18 cellular contexts compared by ENCODE assay signal in genomic region chr14:70108419-70108818, GRCh38.
"Had no signal": no experiment of that assay in that cellular context is flagged by ENCODE, and none has a peak within 500 bp of the region (broad histone marks: within the 10 kb centered on the region; RNA-seq: fewer than 3 reads in every experiment).

No MANE protein-coding gene starts in this region.

- H3K27me3 ChIP-seq: gastrocnemius medialis, tibial artery, upper lobe of left lung, vagina had no signal

- H3K4me1 ChIP-seq: gastrocnemius medialis, left ventricle myocardium inferior, tibial artery, upper lobe of left lung, vagina had no signal

- H3K9me3 ChIP-seq: gastrocnemius medialis, left ventricle myocardium inferior, neutrophil, tibial artery, upper lobe of left lung, vagina had no signal

- H3K36me3 ChIP-seq: gastrocnemius medialis, left ventricle myocardium inferior, neutrophil, tibial artery, upper lobe of left lung, vagina had no signal

- H3K27ac ChIP-seq: gastrocnemius medialis, left ventricle myocardium inferior, neutrophil, tibial artery, upper lobe of left lung, vagina had no signal

- H3K4me3 Mint-ChIP-seq: naive thymus-derived CD4-positive, alpha-beta T cell; nephron progenitor cell; stimulated activated effector memory CD8-positive, alpha-beta T cell treated with anti-CD3 and anti-CD28 coated beads, Interleukin-12 subunit alpha, Interleukin-12 subunit beta, amount 100 ng/mL, for 72 hours had no signal

- DNase-seq: effector memory CD4-positive, alpha-beta T cell; gastrocnemius medialis; glutamatergic neuron; left ventricle myocardium inferior; mesendoderm; naive thymus-derived CD4-positive, alpha-beta T cell; nephron progenitor cell; right cardiac atrium; stimulated activated CD4-positive, alpha-beta T cell treated with anti-CD3 and anti-CD28 coated beads, Interleukin-4, amount 100 ng/mL, for 1 hour; stimulated activated CD8-positive, alpha-beta memory T cell treated with anti-CD3 and anti-CD28 coated beads, Interleukin-4, amount 100 ng/mL, for 48 hours; stimulated activated naive CD8-positive, alpha-beta T cell treated with anti-CD3 and anti-CD28 coated beads, Interleukin-15, Interleukin-2, amounts not matched to agents 100 U/mL and 50 U/mL, for 24 hours; tibial artery; upper lobe of left lung had no signal

- ATAC-seq: esophagus mucosa; gastrocnemius medialis; naive thymus-derived CD4-positive, alpha-beta T cell; right cardiac atrium; stimulated activated effector memory CD8-positive, alpha-beta T cell treated with anti-CD3 and anti-CD28 coated beads, Interleukin-12 subunit alpha, Interleukin-12 subunit beta, amount 100 ng/mL, for 72 hours; stimulated activated naive CD8-positive, alpha-beta T cell treated with anti-CD3 and anti-CD28 coated beads, Interleukin-15, Interleukin-2, amounts not matched to agents 100 U/mL and 50 U/mL, for 24 hours had no signal

- H3K4me1 Mint-ChIP-seq: naive thymus-derived CD4-positive, alpha-beta T cell; nephron progenitor cell; stimulated activated effector memory CD8-positive, alpha-beta T cell treated with anti-CD3 and anti-CD28 coated beads, Interleukin-12 subunit alpha, Interleukin-12 subunit beta, amount 100 ng/mL, for 72 hours had no signal

- H3K27ac Mint-ChIP-seq: naive thymus-derived CD4-positive, alpha-beta T cell; nephron progenitor cell; stimulated activated effector memory CD8-positive, alpha-beta T cell treated with anti-CD3 and anti-CD28 coated beads, Interleukin-12 subunit alpha, Interleukin-12 subunit beta, amount 100 ng/mL, for 72 hours had no signal

- H3K9me3 Mint-ChIP-seq: naive thymus-derived CD4-positive, alpha-beta T cell; nephron progenitor cell; stimulated activated effector memory CD8-positive, alpha-beta T cell treated with anti-CD3 and anti-CD28 coated beads, Interleukin-12 subunit alpha, Interleukin-12 subunit beta, amount 100 ng/mL, for 72 hours had no signal

- H3K36me3 Mint-ChIP-seq: naive thymus-derived CD4-positive, alpha-beta T cell; stimulated activated effector memory CD8-positive, alpha-beta T cell treated with anti-CD3 and anti-CD28 coated beads, Interleukin-12 subunit alpha, Interleukin-12 subunit beta, amount 100 ng/mL, for 72 hours had no signal

- H3K4me3 ChIP-seq: gastrocnemius medialis, left ventricle myocardium inferior, lung, tibial artery, upper lobe of left lung, vagina had no signal
